ENCODE assay signal across 8 cellular contexts in genomic region chr20:23637282-23638221, GRCh38. TPM values are rescaled to one million over a fixed set of nuclear protein-coding genes. Genes with fewer than 3 reads are reported as not detected.
A peak's percentile ranks its signal among the peaks of the same experiment; 100 is the strongest.
DNase-seq lines count a peak whose midpoint lies in the region; ATAC-seq and TF ChIP-seq lines count a peak whose summit lies in the region.

Gene CST3, minus strand, starts transcription at chr20:23637955. Its CDS starts 93 bp downstream, at chr20:23637862.

- no peaks in the 10 kb centered on the region for H3K9me3 ChIP-seq in naive thymus-derived CD4-positive, alpha-beta T cell (ENCODE audit: control insufficient read depth in 2 of 3, low read length in 3 of 3)

- intact Hi-C loops in naive thymus-derived CD4-positive, alpha-beta T cell (cut with micrococcal nuclease): no loop called here

- CTCF ChIA-PET in WTC11 (lab: Charles Lee): interaction anchor here (0.8 kb wide), 1 partner anchor 31 kb away, joined by 3 read pairs; no protein-coding TSS in a partner anchor
- CTCF ChIA-PET in naive thymus-derived CD4-positive, alpha-beta T cell (lab: Charles Lee): no interaction called here

- H3K27ac Mint-ChIP-seq in WTC11: no peak within 1 kb of the TSS
- peak within 1 kb of the TSS in 1 of 9 donors; percentile 60 for H3K27ac Mint-ChIP-seq in naive thymus-derived CD4-positive, alpha-beta T cell

- H3K36me3 ChIP-seq in naive thymus-derived CD4-positive, alpha-beta T cell (ENCODE audit: control insufficient read depth in 2 of 3, insufficient read depth in 3 of 3, low read length in 3 of 3): no peaks in the 10 kb centered on the region

- peaks cover 43% of the 10 kb centered on the region for H3K4me1 Mint-ChIP-seq in WTC11
- H3K4me1 Mint-ChIP-seq in naive thymus-derived CD4-positive, alpha-beta T cell: peaks cover 2 to 16% (median 6%) of the 10 kb centered on the region in 7 donors

- H3K36me3 Mint-ChIP-seq in WTC11: no peaks in the 10 kb centered on the region; the same call in 1 of the 2 replicates
- H3K36me3 Mint-ChIP-seq in naive thymus-derived CD4-positive, alpha-beta T cell: peaks cover 0 to 4% (median 0%) of the 10 kb centered on the region in 5 donors

- ATAC-seq in GM18502 (IDR thresholded peaks at IDR 0.05; ENCODE audit: poor library complexity, unreplicated experiment) (peak; percentile 60), HG02943 (IDR thresholded peaks at IDR 0.05; ENCODE audit: low read depth, unreplicated experiment) (peak; percentile 55), WTC11 (peak; percentile 59), GM18867 (IDR thresholded peaks at IDR 0.05; ENCODE audit: unreplicated experiment) (no peak)
- peak; percentile 51 for ATAC-seq in naive thymus-derived CD4-positive, alpha-beta T cell

- peak within 1 kb of the TSS; percentile 49 for H3K4me3 ChIP-seq in AG09309 (ENCODE audit: control insufficient read depth, low read depth, low read length)
- peak within 1 kb of the TSS; percentile 79 for H3K4me3 ChIP-seq in fibroblast of villous mesenchyme (ENCODE audit: low read depth, low read length)
- H3K4me3 ChIP-seq in naive thymus-derived CD4-positive, alpha-beta T cell (ENCODE audit: low read length): no peak within 1 kb of the TSS

- H3K4me3 Mint-ChIP-seq in WTC11: peak within 1 kb of the TSS; percentile 81
- peak within 1 kb of the TSS; percentile 8 to 78 (median 58) for H3K4me3 Mint-ChIP-seq in naive thymus-derived CD4-positive, alpha-beta T cell

- no peak within 1 kb of the TSS for H3K27ac ChIP-seq in naive thymus-derived CD4-positive, alpha-beta T cell (ENCODE audit: low read depth, low read length)

- peaks cover 18% of the 10 kb centered on the region for H3K27me3 Mint-ChIP-seq in WTC11 (ENCODE audit: low read depth)
- peaks cover 17 to 41% (median 20%) of the 10 kb centered on the region in 5 donors for H3K27me3 Mint-ChIP-seq in naive thymus-derived CD4-positive, alpha-beta T cell

- DNase-seq in AG09309 (ENCODE audit: low read depth) (peak; percentile 38), NCI-H2081 treated with DMSO at 0.1 percent for 48 hours (lab: John Stamatoyannopoulos, UW) (peak; percentile 1), WTC11 (ENCODE audit: low spot score) (peak; percentile 72), fibroblast of villous mesenchyme (ENCODE audit: low read depth) (peak; percentile 91)
- peak in 1 of 9 donors; percentile 25 for DNase-seq in naive thymus-derived CD4-positive, alpha-beta T cell

- TF ChIP-seq CTCF in AG09309 (IDR thresholded peaks at IDR 0.05; ENCODE audit: control insufficient read depth, insufficient read depth, low read depth, low read length, missing control alignments): no peak
- TF ChIP-seq CTCF in WTC11 (IDR thresholded peaks at IDR 0.05): no peak
- no peak for TF ChIP-seq CTCF in fibroblast of villous mesenchyme (IDR thresholded peaks at IDR 0.05; ENCODE audit: insufficient read depth, low read depth, low read length)

- no peaks in the 10 kb centered on the region for H3K27me3 ChIP-seq in naive thymus-derived CD4-positive, alpha-beta T cell (ENCODE audit: control insufficient read depth in 2 of 2, insufficient read depth in 2 of 2, low read length in 2 of 2)

- H3K4me1 ChIP-seq in naive thymus-derived CD4-positive, alpha-beta T cell (ENCODE audit: control insufficient read depth in 2 of 2, insufficient read depth in 2 of 2, low read length in 2 of 2): no peaks in the 10 kb centered on the region

- H3K9me3 Mint-ChIP-seq in WTC11: no peaks in the 10 kb centered on the region
- no peaks in the 10 kb centered on the region for H3K9me3 Mint-ChIP-seq in naive thymus-derived CD4-positive, alpha-beta T cell

- POLR2A ChIA-PET in WTC11 (lab: Charles Lee): no interaction called here
- POLR2A ChIA-PET in naive thymus-derived CD4-positive, alpha-beta T cell (lab: Charles Lee): no interaction called here

TF ChIP-seq in WTC11, 78 proteins besides CTCF, POLR2A, EP300 and RAD21 (continues in another document):
- TF ChIP-seq ZNF512 (CRISPR knock-in tag; IDR thresholded peaks at IDR 0.05; ENCODE audit: borderline replicate concordance) (no peak), TP53 (CRISPR knock-in tag; IDR thresholded peaks at IDR 0.05) (no peak), IRF2 (CRISPR knock-in tag; IDR thresholded peaks at IDR 0.05; ENCODE audit: borderline replicate concordance, low read depth) (no peak), SMAD4 (CRISPR knock-in tag; IDR thresholded peaks at IDR 0.05) (no peak), ZNF532 (CRISPR knock-in tag; IDR thresholded peaks at IDR 0.05; ENCODE audit: borderline replicate concordance) (no peak), FOXJ3 (CRISPR knock-in tag; IDR thresholded peaks at IDR 0.05; ENCODE audit: borderline replicate concordance) (no peak), NR2C2 (CRISPR knock-in tag; IDR thresholded peaks at IDR 0.05) (no peak), ETV6 (CRISPR knock-in tag; IDR thresholded peaks at IDR 0.05) (no peak), ZNF219 (CRISPR knock-in tag; IDR thresholded peaks at IDR 0.05; ENCODE audit: borderline replicate concordance) (no peak), CDX4 (CRISPR knock-in tag; IDR thresholded peaks at IDR 0.05; ENCODE audit: borderline replicate concordance) (no peak), GTF2I (CRISPR knock-in tag; conservative IDR thresholded peaks at IDR 0.05) (no peak), CBFB (CRISPR knock-in tag; IDR thresholded peaks at IDR 0.05; ENCODE audit: low read depth) (no peak), FOXP1 (CRISPR knock-in tag; IDR thresholded peaks at IDR 0.05; ENCODE audit: borderline replicate concordance) (peak; percentile 20; the same call in 1 of the 2 replicates), OVOL2 (CRISPR knock-in tag; IDR thresholded peaks at IDR 0.05; ENCODE audit: borderline replicate concordance) (no peak), TEAD1 (CRISPR knock-in tag; IDR thresholded peaks at IDR 0.05) (0 out of 2 replicates have a peak, but pooled peaks have one; percentile 12), ZNF121 (CRISPR knock-in tag; IDR thresholded peaks at IDR 0.05) (no peak), ELF4 (CRISPR knock-in tag; IDR thresholded peaks at IDR 0.05; ENCODE audit: low read depth) (no peak), ZBTB21 (CRISPR knock-in tag; IDR thresholded peaks at IDR 0.05; ENCODE audit: borderline replicate concordance) (no peak), MYBL2 (CRISPR knock-in tag; IDR thresholded peaks at IDR 0.05) (0 out of 2 replicates have a peak, but pooled peaks have one; percentile 15), ZNF263 (CRISPR knock-in tag; IDR thresholded peaks at IDR 0.05; ENCODE audit: low read depth) (no peak)

RNA-seq across cellular contexts. Expression of gene CST3, which starts in this region (rescaled TPM):
- total RNA-seq in WTC11 (2021): 52.1 to 68.5 TPM (median 60.8 TPM) in 3 replicates
- total RNA-seq in fibroblast of villous mesenchyme: 55.3 and 123 TPM in 2 replicates
- 100 to 1,000 TPM in 1 of 5 experiments, 10 to 100 TPM in 3, 1 to 10 TPM in 1; 1.7 to 520 (median 22.2) TPM for total RNA-seq in naive thymus-derived CD4-positive, alpha-beta T cell
- 1 to 10 TPM; 2.5 to 5.5 TPM for polyA plus RNA-seq in naive thymus-derived CD4-positive, alpha-beta T cell
